ENCODE assay signal across 1 cellular context in genomic region chr20:49603209-49603627, GRCh38.
TF ChIP-seq lines count a peak whose summit lies in the region.

No MANE protein-coding gene starts in this region.

TF ChIP-seq in HepG2, 621 proteins besides CTCF, POLR2A, EP300 and RAD21 (continued from another document and continues in another):
- TF ChIP-seq ZGPAT (CRISPR knock-in tag; IDR thresholded peaks at IDR 0.05) (0 out of 2 replicates have a peak, but pooled peaks have one; percentile 16), ARID2 (CRISPR knock-in tag; IDR thresholded peaks at IDR 0.05; ENCODE audit: borderline replicate concordance) (no peak), ELF1 (CRISPR knock-in tag; IDR thresholded peaks at IDR 0.05) (0 out of 2 replicates have a peak, but pooled peaks have one; percentile 31), DNMT1 (CRISPR knock-in tag; IDR thresholded peaks at IDR 0.05) (peak; percentile 57; the same call in 1 of the 2 replicates), HNRNPLL (IDR thresholded peaks at IDR 0.05; ENCODE audit: low read depth, low read length, poor library complexity, severe bottlenecking) (no peak), TCF12 (IDR thresholded peaks at IDR 0.05) (no peak), TCF12 (CRISPR knock-in tag; IDR thresholded peaks at IDR 0.05) (no peak), ZNF674 (CRISPR knock-in tag; IDR thresholded peaks at IDR 0.05; ENCODE audit: low read depth) (no peak), NFATC3 (CRISPR knock-in tag; IDR thresholded peaks at IDR 0.05) (no peak), MYC (CRISPR knock-in tag; IDR thresholded peaks at IDR 0.05; ENCODE audit: borderline replicate concordance) (peak; percentile 82; the same call in 1 of the 2 replicates), ATF4 (CRISPR knock-in tag; IDR thresholded peaks at IDR 0.05) (no peak), NPAS2 (CRISPR knock-in tag; IDR thresholded peaks at IDR 0.05; ENCODE audit: borderline replicate concordance) (no peak), NFKBIZ (CRISPR knock-in tag; IDR thresholded peaks at IDR 0.05) (no peak), LBX2 (CRISPR knock-in tag; IDR thresholded peaks at IDR 0.05; ENCODE audit: borderline replicate concordance) (no peak), DPF2 (CRISPR knock-in tag; IDR thresholded peaks at IDR 0.05; ENCODE audit: borderline replicate concordance, low read depth) (no peak), SRY (CRISPR knock-in tag; IDR thresholded peaks at IDR 0.05) (no peak), ZNF225 (CRISPR knock-in tag; IDR thresholded peaks at IDR 0.05) (no peak), ATF3 (CRISPR knock-in tag; IDR thresholded peaks at IDR 0.05) (no peak; the same call in 1 of the 2 replicates), PRDM15 (CRISPR knock-in tag; IDR thresholded peaks at IDR 0.05) (no peak), ZFX (CRISPR knock-in tag; IDR thresholded peaks at IDR 0.05; ENCODE audit: low read depth) (peak; percentile 72), POLR2AphosphoS5 (IDR thresholded peaks at IDR 0.05; ENCODE audit: low read depth, low read length) (no peak), SETDB1 (CRISPR knock-in tag; IDR thresholded peaks at IDR 0.05; ENCODE audit: borderline replicate concordance) (no peak), MBD4 (IDR thresholded peaks at IDR 0.05; ENCODE audit: borderline replicate concordance, low read length) (no peak), TCF7 (IDR thresholded peaks at IDR 0.05; ENCODE audit: low read depth) (no peak), ZNF432 (CRISPR knock-in tag; IDR thresholded peaks at IDR 0.05; ENCODE audit: borderline replicate concordance) (no peak), ZNF17 (CRISPR knock-in tag; IDR thresholded peaks at IDR 0.05) (no peak), ZNF260 (CRISPR knock-in tag; IDR thresholded peaks at IDR 0.05; ENCODE audit: borderline replicate concordance, low read depth) (no peak), ZNF121 (CRISPR knock-in tag; IDR thresholded peaks at IDR 0.05) (no peak), MATR3 (CRISPR knock-in tag; IDR thresholded peaks at IDR 0.05) (no peak), ZFP62 (CRISPR knock-in tag; IDR thresholded peaks at IDR 0.05) (no peak), RNF2 (conservative IDR thresholded peaks at IDR 0.05; ENCODE audit: low read depth) (0 out of 2 replicates have a peak, but pooled peaks have one; percentile 21), ZNF660 (CRISPR knock-in tag; IDR thresholded peaks at IDR 0.05; ENCODE audit: borderline replicate concordance, low read depth) (no peak), NR3C1 (CRISPR knock-in tag; IDR thresholded peaks at IDR 0.05) (no peak), ZNF574 (CRISPR knock-in tag; IDR thresholded peaks at IDR 0.05) (peak; percentile 32; the same call in 1 of the 2 replicates), FOXK1 (CRISPR knock-in tag; IDR thresholded peaks at IDR 0.05; ENCODE audit: borderline replicate concordance, low read depth) (no peak; the same call in 1 of the 2 replicates), CEBPZ (IDR thresholded peaks at IDR 0.05; ENCODE audit: low read length) (no peak), ZNF468 (CRISPR knock-in tag; IDR thresholded peaks at IDR 0.05) (no peak), ZNF572 (CRISPR knock-in tag; IDR thresholded peaks at IDR 0.05) (no peak), ZNF337 (CRISPR knock-in tag; IDR thresholded peaks at IDR 0.05; ENCODE audit: borderline replicate concordance, low read depth) (no peak), MAX (IDR thresholded peaks at IDR 0.05) (peak; percentile 74), FOXP1 (IDR thresholded peaks at IDR 0.05) (no peak), FOXP1 (CRISPR knock-in tag; IDR thresholded peaks at IDR 0.05) (no peak), TBP (CRISPR knock-in tag; IDR thresholded peaks at IDR 0.05) (no peak), ZNF703 (CRISPR knock-in tag; IDR thresholded peaks at IDR 0.05; ENCODE audit: borderline replicate concordance) (no peak), ZIK1 (CRISPR knock-in tag; IDR thresholded peaks at IDR 0.05; ENCODE audit: borderline replicate concordance, low read depth) (no peak; the same call in 1 of the 2 replicates), ZFP90 (CRISPR knock-in tag; IDR thresholded peaks at IDR 0.05; ENCODE audit: borderline replicate concordance) (no peak), SRSF1 (optimal IDR thresholded peaks at IDR 0.05; ENCODE audit: low read depth, low read length) (no peak), ETV6 (CRISPR knock-in tag; conservative IDR thresholded peaks at IDR 0.05) (no peak), SPEN (CRISPR knock-in tag; IDR thresholded peaks at IDR 0.05; ENCODE audit: low read depth) (peak; percentile 79), ZMAT5 (CRISPR knock-in tag; IDR thresholded peaks at IDR 0.05; ENCODE audit: borderline replicate concordance, low read depth) (no peak), USF2 (IDR thresholded peaks at IDR 0.05; ENCODE audit: low read depth, low read length) (no peak), USF2 (CRISPR knock-in tag; IDR thresholded peaks at IDR 0.05; ENCODE audit: borderline replicate concordance) (no peak), ZBTB26 (CRISPR knock-in tag; IDR thresholded peaks at IDR 0.05; ENCODE audit: borderline replicate concordance) (no peak), ZNF75D (CRISPR knock-in tag; IDR thresholded peaks at IDR 0.05; ENCODE audit: borderline replicate concordance) (no peak)
